Comparison of ENCODE assay signal across 9 cellular contexts in genomic region chr16:970379-970765, GRCh38. TPM values are rescaled to one million over a fixed set of nuclear protein-coding genes. Genes with fewer than 3 reads are reported as not detected.
DNase-seq lines count a peak whose midpoint lies in the region; ATAC-seq and TF ChIP-seq lines count a peak whose summit lies in the region.
"Had no signal": no experiment of that assay in that cellular context is flagged by ENCODE, and none has a peak within 500 bp of the region (broad histone marks: within the 10 kb centered on the region; RNA-seq: fewer than 3 reads in every experiment).

No MANE protein-coding gene starts in this region.

- peaks cover 12% of the 10 kb centered on the region for H3K4me1 ChIP-seq in lower lobe of right lung
- peaks cover 0 to 6% of the 10 kb centered on the region in 2 donors for H3K4me1 ChIP-seq in uterus

- TF ChIP-seq POLR2A in uterus (IDR thresholded peaks at IDR 0.05): no peak

- H3K4me1 Mint-ChIP-seq in MCF 10A (ENCODE audit: insufficient read depth, unreplicated experiment): no peaks in the 10 kb centered on the region

- peak overlapping the region; percentile 66 for H3K4me3 Mint-ChIP-seq in MCF 10A (ENCODE audit: unreplicated experiment)

- H3K27ac ChIP-seq in lower lobe of right lung (peak overlapping the region; percentile 86), uterus (peak overlapping the region; percentile 22 to 52)

- no peaks in the 10 kb centered on the region for H3K9me3 ChIP-seq in lower lobe of right lung
- H3K9me3 ChIP-seq in uterus: no peaks in the 10 kb centered on the region

- intact Hi-C loops in MCF 10A (cut with micrococcal nuclease): no loop called here
- intact Hi-C loops in lower lobe of right lung (cut with DNase I): no loop called here
- intact Hi-C loops in uterus (cut with DNase I; ENCODE audit: low total_unique reads): no loop called here

- POLR2A ChIA-PET in MCF 10A (lab: Yijun Ruan, JAX): interaction anchor here (0.6 kb wide), 1 partner anchor 663 kb away, joined by 3 read pairs; no protein-coding TSS in a partner anchor

- peak; percentile 37 for ATAC-seq in HG03175 (IDR thresholded peaks at IDR 0.05; ENCODE audit: unreplicated experiment)
- ATAC-seq in lower lobe of right lung: peak; percentile 53 to 65

- peaks cover 6% of the 10 kb centered on the region for H3K36me3 Mint-ChIP-seq in MCF 10A (ENCODE audit: insufficient read depth, unreplicated experiment)

- DNase-seq in MCF 10A (ENCODE audit: unreplicated experiment): no peak
- DNase-seq in lower lobe of right lung: peak; percentile 57
- no peak for DNase-seq in uterus
- no peak for DNase-seq in RKO (ENCODE audit: low spot score)
- no peak for DNase-seq in NCI-H146 (lab: John Stamatoyannopoulos, UW)
- DNase-seq in NCI-H82 treated with DMSO at 0.1 percent for 48 hours (lab: John Stamatoyannopoulos, UW; ENCODE audit: unreplicated experiment): no peak

- H3K27ac Mint-ChIP-seq in MCF 10A (ENCODE audit: low read depth, unreplicated experiment): no peak overlapping the region

- H3K27me3 ChIP-seq in lower lobe of right lung (ENCODE audit: low read depth): no peaks in the 10 kb centered on the region
- H3K27me3 ChIP-seq in uterus: no peaks in the 10 kb centered on the region

- BruUV-seq in MCF 10A (replicated peaks; lab: Mats Ljungman, UMichigan): no TSS peak

- CTCF ChIA-PET in MCF 10A (lab: Yijun Ruan, JAX): no interaction called here

- peaks cover 7% of the 10 kb centered on the region for H3K9me3 Mint-ChIP-seq in MCF 10A (ENCODE audit: unreplicated experiment)

- H3K36me3 ChIP-seq in lower lobe of right lung (peaks cover 4% of the 10 kb centered on the region), uterus (no peaks in the 10 kb centered on the region)

- H3K4me3 ChIP-seq in GM12875 (ENCODE audit: low read depth, low read length) (peak overlapping the region; percentile 92), lower lobe of right lung (peak overlapping the region; percentile 99), uterus (peak overlapping the region; percentile 84 to 88)

- TF ChIP-seq CTCF in GM12875 (IDR thresholded peaks at IDR 0.05; ENCODE audit: borderline replicate concordance, insufficient read depth, low read depth, low read length) (no peak), MCF 10A (IDR thresholded peaks at IDR 0.05; ENCODE audit: unreplicated experiment) (no peak), lower lobe of right lung (IDR thresholded peaks at IDR 0.05) (no peak), uterus (IDR thresholded peaks at IDR 0.05) (no peak)

- H3K27me3 Mint-ChIP-seq in MCF 10A (ENCODE audit: insufficient read depth, unreplicated experiment): no peaks in the 10 kb centered on the region

RNA-seq across cellular contexts. Expression of gene LMF1, which starts 0.4 kb away (rescaled TPM):
- total RNA-seq in MCF 10A (2022): 9.9 and 11.2 TPM in 2 replicates
- 23.8 TPM for total RNA-seq in lower lobe of right lung
- 10 to 100 TPM; 21.8 to 47.9 (median 36.0) TPM for total RNA-seq in uterus

RNA-seq across cellular contexts. Expression of gene SOX8, which starts 11.2 kb away (rescaled TPM):
- not detected in 2 replicates for total RNA-seq in MCF 10A (2022)
- 0.15 TPM for total RNA-seq in lower lobe of right lung
- total RNA-seq in uterus: 1 to 10 TPM in 2 of 4 donors, under 1 TPM in 1, not detected in 1; under 0.01 to 6.4 (median 1.1) TPM
- total RNA-seq: RPMI7951 had no signal
